16 cellular contexts compared by ENCODE assay signal in the genomic region with DNA sequence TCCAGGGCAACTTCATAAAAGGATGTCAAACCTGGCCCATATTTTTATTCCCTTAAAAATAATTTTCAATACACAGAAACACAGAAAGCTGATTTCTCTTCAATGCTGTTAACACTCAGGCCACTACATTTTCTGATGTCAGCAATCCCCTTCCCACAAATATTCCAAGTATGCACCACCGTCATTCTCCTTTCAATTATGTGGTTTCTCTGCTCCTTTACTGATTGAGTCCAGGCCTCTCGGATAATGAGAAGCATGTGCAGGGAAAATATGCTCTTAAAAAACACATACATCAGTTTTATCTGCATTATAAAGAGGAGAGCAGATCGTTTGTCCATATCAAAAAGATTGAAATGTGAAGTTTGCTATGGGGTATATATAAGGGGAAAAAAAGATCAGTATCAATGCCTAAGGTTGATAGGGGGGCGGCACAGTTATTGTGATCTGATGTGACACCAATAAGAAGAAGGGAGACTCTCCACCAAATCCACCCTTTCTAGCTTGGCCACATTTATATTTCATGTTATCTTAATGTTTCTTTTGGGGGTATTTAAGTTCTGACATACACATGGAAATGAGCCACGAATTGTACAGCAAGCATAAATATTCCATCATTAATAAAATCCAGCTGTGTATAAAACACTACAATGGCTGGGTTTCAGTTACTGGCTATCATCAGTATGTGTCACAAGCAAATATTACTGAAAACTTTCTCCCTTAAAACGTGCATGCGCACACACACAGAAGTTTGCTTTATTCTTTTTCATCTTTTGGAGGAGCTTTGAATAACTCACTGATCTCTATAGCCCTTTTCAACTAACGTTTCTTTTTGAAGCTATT. TPM values are rescaled to one million over a fixed set of nuclear protein-coding genes. Genes with fewer than 3 reads are reported as not detected.
DNase-seq lines count a peak whose midpoint lies in the region; ATAC-seq, FAIRE-seq and TF ChIP-seq lines count a peak whose summit lies in the region.
"Had no signal": no experiment of that assay in that cellular context is flagged by ENCODE, and none has a peak within 500 bp of the region (broad histone marks: within the 10 kb centered on the region; RNA-seq: fewer than 3 reads in every experiment).

No MANE protein-coding gene starts in this region.

- 79% methylated on average over 7 of the region's 8 CpGs; no CpG with 5 or more reads in 1 of the 2 experiments for WGBS in H1 (ENCODE audit: extremely low coverage in 1 of 2, insufficient coverage in 1 of 2, insufficient read length in 1 of 2, insufficient replicate concordance in 2 of 2, low coverage in 1 of 2, low lambda C conversion rate in 2 of 2, missing lambda C conversion rate in 1 of 2), 2 experiments

- peaks cover 5% of the 10 kb centered on the region for H3K36me3 Mint-ChIP-seq in neural progenitor cell

- no peak overlapping the region for H3K56ac ChIP-seq in H1 (replicated peaks; ENCODE audit: insufficient read length, low read depth, low read length)

- H2BK12ac ChIP-seq in H1 (ENCODE audit: low read depth, low read length), result no peak overlapping the region

- CTCF ChIA-PET in H1 (lab: Charles Lee; ENCODE audit: partially characterized antibody), result interaction anchor here (1.0 to 1.1 kb wide), 2 partner anchors 10 to 12 kb away, joined by 3 to 4 read pairs; no protein-coding TSS in a partner anchor

- no peak overlapping the region for H4K8ac ChIP-seq in H1 (ENCODE audit: extremely low read depth, insufficient read depth, low read length)

- no peak overlapping the region for H3K4ac ChIP-seq in H1 (replicated peaks; ENCODE audit: insufficient read length, low read depth, low read length)

- H4K91ac ChIP-seq in H1 (replicated peaks; ENCODE audit: insufficient read length, low read length), result no peak overlapping the region

- H4K20me1 ChIP-seq in H1 (replicated peaks in 1 of 2; ENCODE audit: control insufficient read depth in 1 of 2, insufficient read depth in 2 of 2, low read length in 2 of 2) (no peaks in the 10 kb centered on the region), neural progenitor cell (ENCODE audit: low read depth) (peaks cover 15% of the 10 kb centered on the region)

- no peak for TF ChIP-seq RAD21 in H1 (IDR thresholded peaks at IDR 0.05 in 1 of 2, conservative IDR thresholded peaks at IDR 0.05 in 1 of 2; ENCODE audit: low read depth in 2 of 2, low read length in 2 of 2)

- H3K9me3 ChIP-seq in H1 (ENCODE audit: insufficient read depth in 2 of 2, low read depth in 1 of 2, low read length in 1 of 2) (no peaks in the 10 kb centered on the region), neural progenitor cell (ENCODE audit: low read depth) (no peaks in the 10 kb centered on the region)

- H3K36me3 ChIP-seq in H1 (ENCODE audit: control insufficient read depth in 2 of 4, insufficient read depth in 4 of 4, low read length in 3 of 4), result no peaks in the 10 kb centered on the region
- H3K36me3 ChIP-seq in neural progenitor cell, result no peaks in the 10 kb centered on the region

- H3K4me2 ChIP-seq in H1 (ENCODE audit: insufficient read depth in 1 of 2, low read depth in 2 of 2, low read length in 2 of 2) (no peak overlapping the region), neural progenitor cell (peak overlapping the region; percentile 2)

- H3K4me3 ChIP-seq in H1 (ENCODE audit: extremely low read depth in 1 of 4, insufficient read depth in 2 of 4, low read depth in 3 of 4, low read length in 4 of 4) (no peak overlapping the region), neural progenitor cell (no peak overlapping the region)

- no peak overlapping the region for H3K23ac ChIP-seq in H1 (ENCODE audit: insufficient read length)

- H3K4me3 Mint-ChIP-seq in neural progenitor cell, result no peak overlapping the region
- H3K4me3 Mint-ChIP-seq: T-helper 1 cell treated with Interleukin-12 subunit alpha and Interleukin-12 subunit beta and Interleukin-4 antibody, amounts not matched to agents 30 μg/mL and 1 μg/mL, for 36 hours had no signal

- POLR2A ChIA-PET in H1 (lab: Charles Lee; ENCODE audit: partially characterized antibody), result no interaction called here

- H2AFZ ChIP-seq in H1 (ENCODE audit: low read length), result no peak overlapping the region
- no peak overlapping the region for H2AFZ ChIP-seq in neural progenitor cell (replicated peaks)

- no peak overlapping the region for H2AK5ac ChIP-seq in H1 (ENCODE audit: low read depth, low read length)

- H3K4me1 Mint-ChIP-seq in neural progenitor cell, result peaks cover 50% of the 10 kb centered on the region

- H3K27ac Mint-ChIP-seq in neural progenitor cell, result peak overlapping the region; percentile 5
- H3K27ac Mint-ChIP-seq: T-helper 1 cell treated with Interleukin-12 subunit alpha and Interleukin-12 subunit beta and Interleukin-4 antibody, amounts not matched to agents 30 μg/mL and 1 μg/mL, for 36 hours had no signal

- H3K79me1 ChIP-seq in H1 (ENCODE audit: low read depth, low read length), result no peaks in the 10 kb centered on the region

- no peak overlapping the region for H2BK15ac ChIP-seq in H1 (ENCODE audit: low read length)

- ATAC-seq in HG03457 (IDR thresholded peaks at IDR 0.05; ENCODE audit: unreplicated experiment) (no peak), GM21528 (IDR thresholded peaks at IDR 0.05; ENCODE audit: low FRiP score, unreplicated experiment) (no peak)

- H2BK120ac ChIP-seq in H1 (replicated peaks; ENCODE audit: low read depth, low read length), result no peak overlapping the region

- H3K27me3 ChIP-seq in H1 (replicated peaks in 1 of 4; ENCODE audit: control insufficient read depth in 3 of 4, extremely low read depth in 1 of 4, insufficient read depth in 3 of 4, low read length in 3 of 4) (peaks cover 5 to 12% (median 9%) of the 10 kb centered on the region in 4 experiments), neural progenitor cell (peaks cover 29% of the 10 kb centered on the region)

- no peaks in the 10 kb centered on the region for H3K27me3 Mint-ChIP-seq in neural progenitor cell (ENCODE audit: insufficient read depth, low read depth)

- no peak overlapping the region for H2BK20ac ChIP-seq in H1 (ENCODE audit: low read length)

- DNase-seq in AG20443 (ENCODE audit: low spot score) (peak; percentile 36), H1 (ENCODE audit: low read depth in 1 of 2, low spot score in 2 of 2) (no peak), neural progenitor cell (ENCODE audit: low spot score) (peak; percentile 23), NCI-H69 (lab: John Stamatoyannopoulos, UW) (no peak)
- no peak for DNase-seq in stimulated activated CD4-positive, alpha-beta T cell treated with anti-CD3 and anti-CD28 coated beads, Interleukin-4, amount 100 ng/mL, for 4 hours
- DNase-seq: activated CD4-positive, alpha-beta T cell treated with anti-CD3 and anti-CD28 coated beads for 4 hours; activated T-cell treated with anti-CD3 and anti-CD28 coated beads, Interleukin-2, amount 50 U/mL, for 48 hours; anterior cingulate cortex; MM.1S; NCI-H2171 treated with DMSO at 0.1 percent for 48 hours; stimulated activated CD4-positive, alpha-beta T cell treated with anti-CD3 and anti-CD28 coated beads, Interleukin-2, amount 100 ng/mL, for 48 hours; stimulated activated naive CD4-positive, alpha-beta T cell treated with Interleukin-2 at 50 U/mL for 16 hours had no signal

- H4K5ac ChIP-seq in H1 (ENCODE audit: insufficient read length, low read depth, low read length), result no peak overlapping the region

- peaks cover 18% of the 10 kb centered on the region for H3F3A ChIP-seq in neural progenitor cell (ENCODE audit: low read depth)

- H3K79me2 ChIP-seq in H1 (ENCODE audit: control insufficient read depth in 1 of 2, insufficient read depth in 2 of 2, low read length in 2 of 2), result no peaks in the 10 kb centered on the region
- no peaks in the 10 kb centered on the region for H3K79me2 ChIP-seq in neural progenitor cell (ENCODE audit: low read depth)

- H3K18ac ChIP-seq in H1 (ENCODE audit: extremely low read depth, low read length), result no peak overlapping the region

- H2BK5ac ChIP-seq in H1 (ENCODE audit: low read depth, low read length), result no peak overlapping the region

- TF ChIP-seq CTCF in H1 (IDR thresholded peaks at IDR 0.05; ENCODE audit: control extremely low read depth in 1 of 3, insufficient read depth in 1 of 3, low read depth in 1 of 3, low read length in 3 of 3) (no peak), neural progenitor cell (IDR thresholded peaks at IDR 0.05) (no peak)

- TF ChIP-seq EP300 in H1 (IDR thresholded peaks at IDR 0.05; ENCODE audit: borderline replicate concordance in 1 of 2, low read depth in 2 of 2, low read length in 2 of 2), result no peak

- no peaks in the 10 kb centered on the region for H3K23me2 ChIP-seq in H1 (ENCODE audit: low read depth, low read length)

- peak; percentile 7 for FAIRE-seq in H1 (lab: Jason Lieb, UNC)

- TF ChIP-seq POLR2A in H1 (IDR thresholded peaks at IDR 0.05; ENCODE audit: control extremely low read depth in 1 of 2, low read depth in 2 of 2, low read length in 2 of 2), result no peak

- H3K9ac ChIP-seq in H1 (replicated peaks in 1 of 4; ENCODE audit: extremely low read depth in 1 of 4, low read depth in 3 of 4, low read length in 3 of 4), result no peak overlapping the region
- no peak overlapping the region for H3K9ac ChIP-seq in neural progenitor cell

- H3K9me3 Mint-ChIP-seq in neural progenitor cell, result no peaks in the 10 kb centered on the region
- H3K9me3 Mint-ChIP-seq: T-helper 1 cell treated with Interleukin-12 subunit alpha and Interleukin-12 subunit beta and Interleukin-4 antibody, amounts not matched to agents 30 μg/mL and 1 μg/mL, for 36 hours had no signal

- H3K4me1 ChIP-seq in H1 (replicated peaks in 1 of 4; ENCODE audit: control insufficient read depth in 3 of 4, insufficient read depth in 4 of 4, low read length in 3 of 4) (peaks cover 0 to 3% (median 2%) of the 10 kb centered on the region in 4 experiments; a peak in 5 of 7 replicates), neural progenitor cell (peaks cover 35% of the 10 kb centered on the region)

- no peak overlapping the region for H3K14ac ChIP-seq in H1 (ENCODE audit: insufficient read length)

- H3K27ac ChIP-seq in H1 (ENCODE audit: low read depth, low read length), result no peak overlapping the region
- no peak overlapping the region for H3K27ac ChIP-seq in neural progenitor cell

TF ChIP-seq in PFSK-1, 5 proteins besides CTCF, POLR2A, EP300 and RAD21 (continues in another document):
- no peak for TF ChIP-seq TAF1 (IDR thresholded peaks at IDR 0.05; ENCODE audit: borderline replicate concordance, insufficient read depth, low read length)

TF ChIP-seq in H1, 55 proteins besides CTCF, POLR2A, EP300 and RAD21 (continues in another document):
- TF ChIP-seq ZNF274 (IDR thresholded peaks at IDR 0.05; ENCODE audit: borderline replicate concordance, extremely low read depth, low read length), result no peak

RNA-seq across cellular contexts. Expression of a gene that starts 6.4 kb away (rescaled TPM):
- 17.7 TPM for polyA plus RNA-seq in PFSK-1 (2012; ENCODE audit: insufficient read length, low read depth)
- total RNA-seq in H1 (2021; fragmentation: NEBNext Ultra II Directional; extraction: Animal tissue kit (Norgen Biotek cat#: 25700)), result 7.1 and 7.9 TPM in 2 replicates
- polyA plus RNA-seq in H1 (2011; rRNA removed), result 2.3 and 3.3 TPM in 2 replicates
- 1.9 TPM for polyA plus RNA-seq in H1 (2011; cell fraction: cytosol; rRNA removed)
- 7.4 TPM for polyA plus RNA-seq in H1 (2011; cell fraction: nucleus; rRNA removed)
- 3.1 to 5.7 TPM (median 4.1 TPM) in 4 replicates for polyA plus RNA-seq in H1 (2012, experiment 1 of 2)
- polyA plus RNA-seq in H1 (2012, experiment 2 of 2), result 0.22 TPM
- 3.2 TPM for polyA plus RNA-seq in H1 (2013, experiment 1 of 2)
- 2.6 TPM for polyA plus RNA-seq in H1 (2013, experiment 2 of 2)
- polyA minus RNA-seq in H1 (2011; rRNA and poly(A)+ RNA removed), result 8.9 and 10.2 TPM in 2 replicates
- 5.0 TPM for polyA minus RNA-seq in H1 (2011; cell fraction: cytosol; rRNA and poly(A)+ RNA removed)
- 3.8 TPM for polyA minus RNA-seq in H1 (2011; cell fraction: nucleus; rRNA and poly(A)+ RNA removed)
- total RNA-seq in neural progenitor cell (ENCODE audit: low replicate concordance), result 3.8 and 7.5 TPM in 2 replicates

Comparison
In these comparisons a context has a peak if more than half of its experiments do, and no peak if none do; other contexts are left out.
1. DNase-seq: peak in AG20443 (single experiment) and neural progenitor cell (single experiment); none in H1 (0 of 2), NCI-H69 (single experiment) and stimulated activated CD4-positive, alpha-beta T cell treated with anti-CD3 and anti-CD28 coated beads, Interleukin-4, amount 100 ng/mL, for 4 hours (0 of 2).